8 cellular contexts compared by ENCODE assay signal in genomic region chr13:21049731-21050130, GRCh38. TPM values are rescaled to one million over a fixed set of nuclear protein-coding genes. Genes with fewer than 3 reads are reported as not detected.
DNase-seq lines count a peak whose midpoint lies in the region; ATAC-seq, FAIRE-seq and TF ChIP-seq lines count a peak whose summit lies in the region.
"Not testable (repeated sequence)": the region's sequence is repeated elsewhere in the genome, so short reads cannot be mapped to it uniquely, and the experiment has no call there.
"Had no signal": no experiment of that assay in that cellular context is flagged by ENCODE, and none has a peak within 500 bp of the region (broad histone marks: within the 10 kb centered on the region; RNA-seq: fewer than 3 reads in every experiment).

No MANE protein-coding gene starts in this region.

- WGBS in H9 (ENCODE audit: extremely low coverage, insufficient read length, low lambda C conversion rate) = no CpG with 5 or more reads among the region's 6 CpGs
- WGBS in H1 (ENCODE audit: extremely low coverage in 1 of 2, insufficient coverage in 1 of 2, insufficient read length in 1 of 2, insufficient replicate concordance in 2 of 2, low coverage in 1 of 2, low lambda C conversion rate in 2 of 2, missing lambda C conversion rate in 1 of 2), 2 experiments = 78% methylated on average over 6 of the region's 6 CpGs; no CpG with 5 or more reads in 1 of the 2 experiments
- WGBS in trophoblast cell (ENCODE audit: extremely low coverage, insufficient coverage, insufficient read length) = no CpG with 5 or more reads among the region's 6 CpGs

- H3K79me2 ChIP-seq in H9 (ENCODE audit: insufficient read depth, low read length) = peaks cover 55% of the 10 kb centered on the region; the same call in 1 of the 2 replicates
- peaks cover 35 to 99% of the 10 kb centered on the region in 2 experiments for H3K79me2 ChIP-seq in H1 (ENCODE audit: control insufficient read depth in 1 of 2, insufficient read depth in 2 of 2, low read length in 2 of 2)
- H3K79me2 ChIP-seq in trophoblast cell (ENCODE audit: control insufficient read depth, insufficient read depth, low read length, poor library complexity) = peaks cover 39% of the 10 kb centered on the region

- H2BK120ac ChIP-seq in H9 (ENCODE audit: low read depth, low read length, poor library complexity, severe bottlenecking); H1 (replicated peaks; ENCODE audit: low read depth, low read length); trophoblast cell (ENCODE audit: insufficient read depth, low read length, poor library complexity): not testable (repeated sequence)

- H3K9me3 Mint-ChIP-seq in H9; WTC11; chondrocyte (ENCODE audit: low read depth); nephron: not testable (repeated sequence)

- H3K9me3 ChIP-seq in H9 (ENCODE audit: control insufficient read depth, low read depth, low read length); H1 (ENCODE audit: insufficient read depth in 2 of 2, low read depth in 1 of 2, low read length in 1 of 2); trophoblast cell (ENCODE audit: insufficient read depth, low read depth, low read length); skeletal muscle tissue (ENCODE audit: control insufficient read depth in 3 of 3, low read length in 3 of 3): not testable (repeated sequence)

- 0 out of 5 replicates have a peak overlapping the region, but pooled peaks of 1 of the 2 experiments have one; percentile 9 for H3K4me3 Mint-ChIP-seq in H9
- not testable (repeated sequence) for H3K4me3 Mint-ChIP-seq in WTC11; chondrocyte (ENCODE audit: unreplicated experiment); nephron

- not testable (repeated sequence) for TF ChIP-seq CTCF in H9 (conservative IDR thresholded peaks at IDR 0.05); WTC11 (IDR thresholded peaks at IDR 0.05); chondrocyte (IDR thresholded peaks at IDR 0.05); H1 (IDR thresholded peaks at IDR 0.05; ENCODE audit: control extremely low read depth in 1 of 3, insufficient read depth in 1 of 3, low read depth in 1 of 3, low read length in 3 of 3); nephron (IDR thresholded peaks at IDR 0.05; ENCODE audit: unreplicated experiment in 3 of 3)

- not testable (repeated sequence) for ATAC-seq in WTC11

- not testable (repeated sequence) for H4K5ac ChIP-seq in H9 (ENCODE audit: insufficient read length, low read depth, low read length); H1 (ENCODE audit: insufficient read length, low read depth, low read length)

- not testable (repeated sequence) for H2BK5ac ChIP-seq in H9 (ENCODE audit: insufficient read length, low read length); H1 (ENCODE audit: low read depth, low read length); trophoblast cell (ENCODE audit: low read depth, low read length, poor library complexity)

- H3K36me3 ChIP-seq in H1 (ENCODE audit: control insufficient read depth in 2 of 4, insufficient read depth in 4 of 4, low read length in 3 of 4) (peaks cover 0 to 21% (median 5%) of the 10 kb centered on the region in 4 experiments; a peak in 5 of 8 replicates), trophoblast cell (ENCODE audit: control insufficient read depth in 1 of 2, insufficient read depth in 2 of 2, low read length in 2 of 2) (peaks cover 20 to 22% of the 10 kb centered on the region in 2 experiments)
- H3K36me3 ChIP-seq in skeletal muscle tissue (ENCODE audit: control insufficient read depth in 3 of 3, insufficient read depth in 3 of 3, low read length in 3 of 3) = not testable (repeated sequence)

- H4K20me1 ChIP-seq in H9 (ENCODE audit: control insufficient read depth, insufficient read depth, insufficient read length) = not testable (repeated sequence)
- peaks cover 18 to 25% of the 10 kb centered on the region in 2 experiments for H4K20me1 ChIP-seq in H1 (replicated peaks in 1 of 2; ENCODE audit: control insufficient read depth in 1 of 2, insufficient read depth in 2 of 2, low read length in 2 of 2)

- not testable (repeated sequence) for H2BK20ac ChIP-seq in H9 (ENCODE audit: low read depth, low read length, poor library complexity, severe bottlenecking); H1 (ENCODE audit: low read length)

- H3K36me3 Mint-ChIP-seq in H9 (ENCODE audit: insufficient read depth in 1 of 3, low read depth in 3 of 3) (peaks cover 8 to 27% (median 21%) of the 10 kb centered on the region in 3 experiments; a peak in 6 of 7 replicates), WTC11 (peaks cover 15% of the 10 kb centered on the region), nephron (ENCODE audit: low read depth) (peaks cover 12% of the 10 kb centered on the region)
- not testable (repeated sequence) for H3K36me3 Mint-ChIP-seq in chondrocyte (ENCODE audit: low read depth)

- not testable (repeated sequence) for H3K4me3 ChIP-seq in H1 (ENCODE audit: extremely low read depth in 1 of 4, insufficient read depth in 2 of 4, low read depth in 3 of 4, low read length in 4 of 4); trophoblast cell (ENCODE audit: low read depth, low read length); skeletal muscle tissue (ENCODE audit: low read length in 3 of 3)

- H3K23ac ChIP-seq in H9 (ENCODE audit: insufficient read length, low read depth, low read length); H1 (ENCODE audit: insufficient read length); trophoblast cell (ENCODE audit: low read length): not testable (repeated sequence)

- H4K8ac ChIP-seq in H9 (replicated peaks; ENCODE audit: insufficient read length, low read depth, low read length); H1 (ENCODE audit: extremely low read depth, insufficient read depth, low read length); trophoblast cell (ENCODE audit: low read depth, low read length): not testable (repeated sequence)

- H3K4ac ChIP-seq in H9 (ENCODE audit: low read depth, low read length); H1 (replicated peaks; ENCODE audit: insufficient read length, low read depth, low read length): not testable (repeated sequence)
- H3K4ac ChIP-seq in trophoblast cell (ENCODE audit: low read depth, low read length) = peak overlapping the region; percentile 56

- H3T11ph ChIP-seq in H9 (ENCODE audit: low read length) = not testable (repeated sequence)

- not testable (repeated sequence) for H3K4me1 ChIP-seq in H9 (ENCODE audit: insufficient read depth, low read length)
- peaks cover 5 to 11% (median 6%) of the 10 kb centered on the region in 4 experiments; a peak in 6 of 7 replicates for H3K4me1 ChIP-seq in H1 (replicated peaks in 1 of 4; ENCODE audit: control insufficient read depth in 3 of 4, insufficient read depth in 4 of 4, low read length in 3 of 4)
- peaks cover 14 to 15% of the 10 kb centered on the region in 2 experiments for H3K4me1 ChIP-seq in trophoblast cell (ENCODE audit: control insufficient read depth in 1 of 2, insufficient read depth in 2 of 2, low read length in 2 of 2)
- H3K4me1 ChIP-seq in skeletal muscle tissue (ENCODE audit: control insufficient read depth in 3 of 3, insufficient read depth in 3 of 3, low read length in 3 of 3) = peaks cover 46 to 72% (median 51%) of the 10 kb centered on the region in 3 donors

- H3K56ac ChIP-seq in H9 (ENCODE audit: insufficient read length, low read depth, low read length); H1 (replicated peaks; ENCODE audit: insufficient read length, low read depth, low read length): not testable (repeated sequence)

- not testable (repeated sequence) for H3K79me1 ChIP-seq in H9 (ENCODE audit: insufficient read depth, low read depth, low read length, poor library complexity, severe bottlenecking); trophoblast cell (ENCODE audit: low read length)
- peaks cover 18% of the 10 kb centered on the region for H3K79me1 ChIP-seq in H1 (ENCODE audit: low read depth, low read length)

- not testable (repeated sequence) for H3K14ac ChIP-seq in H9 (ENCODE audit: insufficient read depth, low read length); H1 (ENCODE audit: insufficient read length); trophoblast cell (ENCODE audit: low read length)

- H4K91ac ChIP-seq in H9 (ENCODE audit: insufficient read length, low read depth, low read length); H1 (replicated peaks; ENCODE audit: insufficient read length, low read length); trophoblast cell (ENCODE audit: low read depth, low read length): not testable (repeated sequence)

- H2BK12ac ChIP-seq in H9 (ENCODE audit: insufficient read length, low read depth, low read length); H1 (ENCODE audit: low read depth, low read length); trophoblast cell (ENCODE audit: low read length): not testable (repeated sequence)

- TF ChIP-seq RAD21 in H1 (IDR thresholded peaks at IDR 0.05 in 1 of 2, conservative IDR thresholded peaks at IDR 0.05 in 1 of 2; ENCODE audit: low read depth in 2 of 2, low read length in 2 of 2) = not testable (repeated sequence)

- H3K27me3 Mint-ChIP-seq in H9 (ENCODE audit: low read depth); WTC11 (ENCODE audit: low read depth); chondrocyte (ENCODE audit: low read depth); nephron (ENCODE audit: low read depth): not testable (repeated sequence)

- H3K4me1 Mint-ChIP-seq in H9 = peaks cover 39 to 41% of the 10 kb centered on the region in 2 experiments
- H3K4me1 Mint-ChIP-seq in WTC11 = peaks cover 47% of the 10 kb centered on the region
- peaks cover 71% of the 10 kb centered on the region for H3K4me1 Mint-ChIP-seq in chondrocyte (ENCODE audit: low read depth)
- H3K4me1 Mint-ChIP-seq in nephron = not testable (repeated sequence)

- not testable (repeated sequence) for H3K27ac ChIP-seq in H9 (ENCODE audit: insufficient read length, low read depth, low read length); trophoblast cell (ENCODE audit: low read depth, low read length)
- H3K27ac ChIP-seq in H1 (ENCODE audit: low read depth, low read length) (0 out of 2 replicates have a peak overlapping the region, but pooled peaks have one; percentile 11), skeletal muscle tissue (ENCODE audit: low read depth, low read length) (peak overlapping the region; percentile 9)

- H3K27ac Mint-ChIP-seq in H9 = peak overlapping the region; percentile 29 to 96 (median 88); a peak in 4 of 7 replicates
- peak overlapping the region; percentile 98 for H3K27ac Mint-ChIP-seq in WTC11
- peak overlapping the region; percentile 57 for H3K27ac Mint-ChIP-seq in chondrocyte (ENCODE audit: unreplicated experiment)
- H3K27ac Mint-ChIP-seq in nephron = peak overlapping the region; percentile 86 to 96 (median 89)

- CTCF ChIA-PET in WTC11 (lab: Charles Lee) = interaction anchor here (0.8 to 1.4 kb wide), 4 partner anchors 12 to 131 kb away, joined by 3 to 6 read pairs (median 4); partner anchors contain the start of gene LATS2
- CTCF ChIA-PET in H1 (lab: Charles Lee; ENCODE audit: partially characterized antibody) = interaction anchor here (0.6 to 1.4 kb wide), 5 partner anchors 10 to 130 kb away, joined by 3 to 5 read pairs (median 3); no protein-coding TSS in a partner anchor

- not testable (repeated sequence) for H3K18ac ChIP-seq in H9 (ENCODE audit: insufficient read length, low read depth, low read length); H1 (ENCODE audit: extremely low read depth, low read length); trophoblast cell (ENCODE audit: low read length)

- not testable (repeated sequence) for H2AK5ac ChIP-seq in H9 (ENCODE audit: insufficient read length, low read length); H1 (ENCODE audit: low read depth, low read length); trophoblast cell (ENCODE audit: low read length)

- not testable (repeated sequence) for H3K4me2 ChIP-seq in H9 (ENCODE audit: insufficient read depth, insufficient read length, low read length); trophoblast cell (ENCODE audit: low read length)
- H3K4me2 ChIP-seq in H1 (ENCODE audit: insufficient read depth in 1 of 2, low read depth in 2 of 2, low read length in 2 of 2) = peak overlapping the region in 1 of 2 experiments; percentile 40; a peak in 2 of 4 replicates

- not testable (repeated sequence) for H3K9ac ChIP-seq in H9 (ENCODE audit: extremely low read depth, insufficient read length, low read length); H1 (replicated peaks in 1 of 4; ENCODE audit: extremely low read depth in 1 of 4, low read depth in 3 of 4, low read length in 3 of 4); trophoblast cell (ENCODE audit: low read length); skeletal muscle tissue (ENCODE audit: low read depth in 1 of 3, low read length in 3 of 3)

- POLR2A ChIA-PET in WTC11 (lab: Charles Lee) = interaction anchor here (2.9 kb wide), 1 partner anchor 11 kb away, joined by 22 read pairs; the partner anchor contains the start of gene LATS2
- POLR2A ChIA-PET in H1 (lab: Charles Lee; ENCODE audit: partially characterized antibody) = interaction anchor here (0.6 to 4.6 kb wide), 10 partner anchors 9 to 82 kb away, joined by 3 to 29 read pairs (median 4); partner anchors contain the start of gene LATS2

- H2BK15ac ChIP-seq in H9 (ENCODE audit: low read depth, low read length); H1 (ENCODE audit: low read length): not testable (repeated sequence)

- TF ChIP-seq EP300 in H1 (IDR thresholded peaks at IDR 0.05; ENCODE audit: borderline replicate concordance in 1 of 2, low read depth in 2 of 2, low read length in 2 of 2) = not testable (repeated sequence)

- H2AFZ ChIP-seq in H9 (ENCODE audit: low read length); H1 (ENCODE audit: low read length); trophoblast cell (ENCODE audit: insufficient read depth, low read length, poor library complexity): not testable (repeated sequence)

- H4K12ac ChIP-seq in trophoblast cell (ENCODE audit: low read depth, low read length) = not testable (repeated sequence)

- not testable (repeated sequence) for TF ChIP-seq POLR2A in H1 (IDR thresholded peaks at IDR 0.05; ENCODE audit: control extremely low read depth in 1 of 2, low read depth in 2 of 2, low read length in 2 of 2)

- not testable (repeated sequence) for H3K23me2 ChIP-seq in H9 (ENCODE audit: insufficient read length, low read depth, low read length, poor library complexity, severe bottlenecking); H1 (ENCODE audit: low read depth, low read length)

- not testable (repeated sequence) for DNase-seq in H9; WTC11 (ENCODE audit: low spot score); chondrocyte (ENCODE audit: low spot score); H1 (ENCODE audit: low read depth in 1 of 2, low spot score in 2 of 2); trophoblast cell

- not testable (repeated sequence) for H3K27me3 ChIP-seq in H9 (ENCODE audit: insufficient read depth, low read length); H1 (replicated peaks in 1 of 4; ENCODE audit: control insufficient read depth in 3 of 4, extremely low read depth in 1 of 4, insufficient read depth in 3 of 4, low read length in 3 of 4); trophoblast cell (ENCODE audit: insufficient read depth, low read length); skeletal muscle tissue (ENCODE audit: control insufficient read depth in 3 of 3, insufficient read depth in 3 of 3, low read length in 3 of 3)

- not testable (repeated sequence) for FAIRE-seq in H1 (lab: Jason Lieb, UNC)

RNA-seq across cellular contexts. Expression of gene LATS2, which starts 11.7 kb away (rescaled TPM):
- total RNA-seq in H9 (2021) (16.8 and 20.0 TPM in 2 replicates), WTC11 (2021) (27.5 to 31.2 TPM (median 28.9 TPM) in 3 replicates), chondrocyte (58.1 to 104 TPM (median 100 TPM) in 3 replicates), skeletal muscle tissue (8.9 TPM)
- total RNA-seq in H1 (2021; fragmentation: NEBNext Ultra II Directional; extraction: Animal tissue kit (Norgen Biotek cat#: 25700)) = 26.2 and 26.5 TPM in 2 replicates
- 8.3 and 10.8 TPM in 2 replicates for polyA plus RNA-seq in H1 (2011; rRNA removed)
- polyA plus RNA-seq in H1 (2011; cell fraction: cytosol; rRNA removed) = 10.7 TPM
- polyA plus RNA-seq in H1 (2011; cell fraction: nucleus; rRNA removed) = 17.0 TPM
- polyA plus RNA-seq in H1 (2012, experiment 1 of 2) = 10.4 to 14.1 TPM (median 13.4 TPM) in 4 replicates
- polyA plus RNA-seq in H1 (2012, experiment 2 of 2) = 4.8 TPM
- 8.5 TPM for polyA plus RNA-seq in H1 (2013, experiment 1 of 2)
- 8.7 TPM for polyA plus RNA-seq in H1 (2013, experiment 2 of 2)
- polyA minus RNA-seq in H1 (2011; rRNA and poly(A)+ RNA removed) = 11.9 and 13.9 TPM in 2 replicates
- polyA minus RNA-seq in H1 (2011; cell fraction: cytosol; rRNA and poly(A)+ RNA removed) = 15.9 TPM
- polyA minus RNA-seq in H1 (2011; cell fraction: nucleus; rRNA and poly(A)+ RNA removed) = 15.9 TPM
- 33.1 and 34.6 TPM in 2 replicates for polyA plus RNA-seq in trophoblast cell (2013)
- polyA plus RNA-seq: CD4-positive, CD25-positive, alpha-beta regulatory T cell had no signal
